ENCODE assay signal across 27 cellular contexts in the genomic region with DNA sequence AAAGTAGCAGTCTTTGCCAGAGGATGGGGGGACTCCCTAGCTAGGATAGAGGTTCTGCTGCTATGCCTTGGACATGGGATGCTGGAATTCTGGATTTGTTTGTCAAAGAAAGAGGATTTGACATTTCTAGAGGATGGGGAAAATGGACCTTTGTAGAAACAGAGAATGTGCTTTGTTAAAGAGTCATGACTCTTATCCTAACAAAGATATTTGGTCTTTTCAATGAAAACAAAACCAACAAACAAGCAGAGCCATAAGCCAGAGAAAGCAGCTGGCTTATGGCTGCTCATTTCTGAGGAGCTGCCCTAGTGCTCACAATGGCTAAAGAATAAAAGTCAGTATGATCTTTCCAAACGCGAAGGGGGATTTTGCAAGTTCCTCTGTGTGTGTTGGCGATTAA. TPM values are rescaled to one million over a fixed set of nuclear protein-coding genes. Genes with fewer than 3 reads are reported as not detected.
A peak's percentile ranks its signal among the peaks of the same experiment; 100 is the strongest.
DNase-seq lines count a peak whose midpoint lies in the region; ATAC-seq, FAIRE-seq and TF ChIP-seq lines count a peak whose summit lies in the region.
"Had no signal": no experiment of that assay in that cellular context is flagged by ENCODE, and none has a peak within 500 bp of the region (broad histone marks: within the 10 kb centered on the region; RNA-seq: fewer than 3 reads in every experiment).

No MANE protein-coding gene starts in this region.

- no peaks in the 10 kb centered on the region for H3K36me3 Mint-ChIP-seq in CD14-positive monocyte

- in situ Hi-C loops in gastrocnemius medialis (cut with MboI; ENCODE audit: low sequenced_read_pairs in 4 of 4) = loop anchor here (5.0 to 25.0 kb wide), 4 partner anchors 144 to 362 kb away; a partner anchor contains a TSS

- H3K27me3 Mint-ChIP-seq in CD14-positive monocyte (ENCODE audit: low read depth in 3 of 3) = no peaks in the 10 kb centered on the region

- H3K9me3 ChIP-seq in gastrocnemius medialis = no peaks in the 10 kb centered on the region
- H3K9me3 ChIP-seq: HAP-1 had no signal

- H3K4me1 ChIP-seq in gastrocnemius medialis = peaks cover 17 to 23% of the 10 kb centered on the region in 2 donors
- H3K4me1 ChIP-seq: BLaER1, HAP-1 had no signal

- peak; percentile 38 for DNase-seq in Ammon's horn (ENCODE audit: low spot score)
- no peak for DNase-seq in frontal cortex (ENCODE audit: low spot score in 2 of 2)
- peak; percentile 47 for DNase-seq in midbrain (lab: John Stamatoyannopoulos, UW)
- DNase-seq in gastrocnemius medialis = no peak
- DNase-seq in GOT3 (lab: John Stamatoyannopoulos, UW) = no peak
- DNase-seq in activated T-cell treated with anti-CD3 and anti-CD28 coated beads for 4 hours = no peak
- no peak for DNase-seq in AML-193 (lab: John Stamatoyannopoulos, UW)
- DNase-seq in CD14-positive monocyte (ENCODE audit: low spot score) = no peak
- DNase-seq: ACHN; CD4-positive, alpha-beta T cell; DMS53; GM23248; HFFc6; Kasumi-1; NCI-H1092 treated with DMSO at 0.1 percent for 48 hours; NCI-H1436; NCI-H2081 treated with DMSO at 0.1 percent for 48 hours; NCI-H2171; NCI-H226; SHP77 had no signal

- FAIRE-seq in frontal cortex (lab: Jason Lieb, UNC) = peak; percentile 53
- FAIRE-seq: GM18507, K562 had no signal

- H3K4me1 Mint-ChIP-seq in CD14-positive monocyte = peaks cover 1% of the 10 kb centered on the region

- TF ChIP-seq CTCF in gastrocnemius medialis (IDR thresholded peaks at IDR 0.05 in 4 of 5, conservative IDR thresholded peaks at IDR 0.05 in 1 of 5) = no peak
- no peak for TF ChIP-seq CTCF in CD14-positive monocyte (IDR thresholded peaks at IDR 0.05)

- TF ChIP-seq POLR2A in gastrocnemius medialis (IDR thresholded peaks at IDR 0.05) = no peak

- intact Hi-C loops in gastrocnemius medialis (cut with DNase I; ENCODE audit: low total_unique reads) (loop anchor here (10.0 kb wide), 1 partner anchor 56 kb away; no protein-coding TSS in a partner anchor), CD14-positive monocyte (cut with micrococcal nuclease) (loop anchor here in 1 of 2 donors (10.0 kb wide), 1 partner anchor 144 kb away; no protein-coding TSS in a partner anchor)

- H3K27ac ChIP-seq in gastrocnemius medialis = peak overlapping the region in 3 of 4 donors; percentile 61 to 75 (median 73)
- H3K27ac ChIP-seq: 22Rv1, BLaER1, GM23248, RWPE1 had no signal

- no peaks in the 10 kb centered on the region for H3K36me3 ChIP-seq in gastrocnemius medialis
- H3K36me3 ChIP-seq: HAP-1 had no signal

- no peak for ATAC-seq in gastrocnemius medialis
- ATAC-seq: K562, Panc1 had no signal

- no peaks in the 10 kb centered on the region for H3K9me3 Mint-ChIP-seq in CD14-positive monocyte
- H3K9me3 Mint-ChIP-seq: CD4-positive, alpha-beta T cell; HFFc6 had no signal

- H3K27me3 ChIP-seq in gastrocnemius medialis = no peaks in the 10 kb centered on the region
- H3K27me3 ChIP-seq: BLaER1 had no signal

- no peak overlapping the region for H3K4me3 ChIP-seq in gastrocnemius medialis
- H3K4me3 ChIP-seq: BLaER1, GM23248, HAP-1, K562 had no signal

- no peak overlapping the region for H3K4me3 Mint-ChIP-seq in CD14-positive monocyte
- H3K4me3 Mint-ChIP-seq: CD4-positive, alpha-beta T cell; HFFc6 had no signal

- no peak overlapping the region for H3K27ac Mint-ChIP-seq in CD14-positive monocyte
- H3K27ac Mint-ChIP-seq: CD4-positive, alpha-beta T cell; HFFc6 had no signal

RNA-seq across cellular contexts. Expression of a gene that starts 40.8 kb away (rescaled TPM):
- total RNA-seq in frontal cortex = 68.9 TPM
- 10 to 100 TPM; 21.3 to 46.2 (median 34.4) TPM for total RNA-seq in gastrocnemius medialis
- polyA plus RNA-seq in CD14-positive monocyte = 10 to 100 TPM; 37.1 to 48.1 TPM

Comparison
In these comparisons a context has a peak if more than half of its experiments do, and no peak if none do; other contexts are left out.
1. DNase-seq: peak in Ammon's horn (single experiment) and midbrain (single experiment); none in frontal cortex (0 of 2), gastrocnemius medialis (0 of 2), GOT3 (single experiment), activated T-cell treated with anti-CD3 and anti-CD28 coated beads for 4 hours (single experiment), AML-193 (0 of 2) and CD14-positive monocyte (single experiment).